Comparison of ENCODE assay signal across 17 cellular contexts in the genomic region with DNA sequence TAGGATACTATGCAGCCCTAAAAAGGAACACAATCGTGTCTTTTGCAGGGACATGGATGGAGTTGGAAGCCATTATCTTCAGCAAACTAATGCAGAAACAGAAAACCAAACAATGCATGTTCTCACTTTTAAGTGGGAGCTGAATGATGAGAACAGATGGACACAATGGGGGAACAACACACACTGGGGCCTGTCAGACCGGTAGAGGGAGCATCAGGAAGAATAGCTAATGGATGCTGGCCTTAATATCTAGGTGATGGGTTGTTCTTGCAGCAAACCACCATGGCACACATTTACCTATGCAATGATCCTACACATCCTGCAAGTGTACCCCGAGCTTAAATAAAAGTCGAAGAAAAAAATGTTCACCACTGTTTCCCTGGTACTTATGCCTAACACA. TPM values are rescaled to one million over a fixed set of nuclear protein-coding genes. Genes with fewer than 3 reads are reported as not detected.
A peak's percentile ranks its signal among the peaks of the same experiment; 100 is the strongest.
DNase-seq lines count a peak whose midpoint lies in the region; TF ChIP-seq lines count a peak whose summit lies in the region.
"Had no signal": no experiment of that assay in that cellular context is flagged by ENCODE, and none has a peak within 500 bp of the region (broad histone marks: within the 10 kb centered on the region; RNA-seq: fewer than 3 reads in every experiment).

No MANE protein-coding gene starts in this region.

- no peak overlapping the region for H3K18ac ChIP-seq in mesendoderm (ENCODE audit: low read length)

- H3K79me1 ChIP-seq in mesendoderm (ENCODE audit: low read length) = no peaks in the 10 kb centered on the region

- peak; percentile 6 for TF ChIP-seq CTCF in GM06990 (IDR thresholded peaks at IDR 0.05; ENCODE audit: insufficient read depth, low read length, poor library complexity, severe bottlenecking)
- peak; percentile 20 for TF ChIP-seq CTCF in cardiac fibroblast (IDR thresholded peaks at IDR 0.05; ENCODE audit: low read depth, low read length)

- DNase-seq in GM06990 (ENCODE audit: extremely low read depth, insufficient read length) (no peak), NCI-H524 (lab: John Stamatoyannopoulos, UW) (peak; percentile 71 to 75), cardiac fibroblast (ENCODE audit: low read depth in 2 of 2) (peak in 1 of 2 donors; percentile 5), mesendoderm (peak; percentile 44), GM03348 (ENCODE audit: low spot score) (no peak), foreskin melanocyte (no peak)
- no peak for DNase-seq in T-helper 2 cell treated with Interferon-gamma antibody and Interleukin-4, amounts not matched to agents 5 μg/mL and 100 μg/mL, for 36 hours (ENCODE audit: low spot score)
- DNase-seq: activated CD4-positive, alpha-beta memory T cell treated with anti-CD3 and anti-CD28 coated beads for 36 hours; gastrocnemius medialis; GF-D8; left cardiac atrium; NCI-H1694 treated with DMSO at 0.1 percent for 48 hours; stimulated activated CD4-positive, alpha-beta T cell treated with anti-CD3 and anti-CD28 coated beads, Interleukin-4, amount 100 ng/mL, for 24 hours; upper lobe of right lung had no signal

- no peak overlapping the region for H3K4me2 ChIP-seq in mesendoderm (ENCODE audit: low read length)
- H3K4me2 ChIP-seq: smooth muscle cell had no signal

- H4K8ac ChIP-seq in mesendoderm (ENCODE audit: low read depth, low read length) = no peak overlapping the region

- H2BK15ac ChIP-seq in mesendoderm (replicated peaks; ENCODE audit: low read depth) = no peak overlapping the region

- no CpG with 5 or more reads among the region's 4 CpGs for WGBS in mesendoderm (ENCODE audit: extremely low coverage, insufficient coverage, low lambda C conversion rate)

- H3K4me1 ChIP-seq in mesendoderm (ENCODE audit: control insufficient read depth, low read depth, low read length) = no peaks in the 10 kb centered on the region
- H3K4me1 ChIP-seq: gastrocnemius medialis, upper lobe of right lung had no signal

- H3K9me3 Mint-ChIP-seq in T-helper 2 cell treated with Interferon-gamma antibody and Interleukin-4, amounts not matched to agents 5 μg/mL and 100 μg/mL, for 36 hours = peaks cover 4% of the 10 kb centered on the region
- H3K9me3 Mint-ChIP-seq: nephron had no signal

- no peak overlapping the region for H3K4me3 ChIP-seq in GM06990 (replicated peaks; ENCODE audit: low read depth, low read length)
- H3K4me3 ChIP-seq in cardiac fibroblast (replicated peaks in 1 of 2; ENCODE audit: low read depth in 2 of 2, low read length in 2 of 2) = no peak overlapping the region
- H3K4me3 ChIP-seq in mesendoderm (ENCODE audit: low read length) = no peak overlapping the region
- H3K4me3 ChIP-seq: gastrocnemius medialis, smooth muscle cell, upper lobe of right lung had no signal

- H3K56ac ChIP-seq in mesendoderm (ENCODE audit: low read length) = no peak overlapping the region

- H3K9ac ChIP-seq in mesendoderm (ENCODE audit: low read length) = no peak overlapping the region

- H2AK5ac ChIP-seq in mesendoderm (ENCODE audit: low read length) = no peak overlapping the region

- H3K27ac ChIP-seq in mesendoderm (ENCODE audit: low read depth, low read length) = no peak overlapping the region
- H3K27ac ChIP-seq: gastrocnemius medialis, upper lobe of right lung had no signal

- H3K4ac ChIP-seq in mesendoderm (ENCODE audit: low read depth, low read length) = no peak overlapping the region

- H3K36me3 Mint-ChIP-seq in T-helper 2 cell treated with Interferon-gamma antibody and Interleukin-4, amounts not matched to agents 5 μg/mL and 100 μg/mL, for 36 hours (ENCODE audit: low read depth) = peaks cover 26% of the 10 kb centered on the region

- H3K23ac ChIP-seq in mesendoderm (ENCODE audit: low read length) = no peak overlapping the region

- H3K27ac Mint-ChIP-seq in T-helper 2 cell treated with Interferon-gamma antibody and Interleukin-4, amounts not matched to agents 5 μg/mL and 100 μg/mL, for 36 hours = no peak overlapping the region
- H3K27ac Mint-ChIP-seq: activated CD4-positive, alpha-beta memory T cell treated with anti-CD3 and anti-CD28 coated beads for 36 hours; B cell; nephron had no signal

- no peak overlapping the region for H2BK5ac ChIP-seq in mesendoderm (ENCODE audit: low read length)

- no peaks in the 10 kb centered on the region for H3K27me3 Mint-ChIP-seq in T-helper 2 cell treated with Interferon-gamma antibody and Interleukin-4, amounts not matched to agents 5 μg/mL and 100 μg/mL, for 36 hours (ENCODE audit: low read depth)
- H3K27me3 Mint-ChIP-seq: activated CD4-positive, alpha-beta memory T cell treated with anti-CD3 and anti-CD28 coated beads for 36 hours; B cell had no signal

- H3K4me3 Mint-ChIP-seq in T-helper 2 cell treated with Interferon-gamma antibody and Interleukin-4, amounts not matched to agents 5 μg/mL and 100 μg/mL, for 36 hours = no peak overlapping the region
- H3K4me3 Mint-ChIP-seq: activated CD4-positive, alpha-beta memory T cell treated with anti-CD3 and anti-CD28 coated beads for 36 hours; B cell; nephron had no signal

- H3K79me2 ChIP-seq in mesendoderm (ENCODE audit: control insufficient read depth, insufficient read depth, low read length) = no peaks in the 10 kb centered on the region

- no peak overlapping the region for H4K5ac ChIP-seq in mesendoderm (ENCODE audit: low read length)

- H3K27me3 ChIP-seq in GM06990 (replicated peaks; ENCODE audit: control insufficient read depth, insufficient read depth, low read length) (no peaks in the 10 kb centered on the region), mesendoderm (ENCODE audit: insufficient read depth, low read length, poor library complexity) (no peaks in the 10 kb centered on the region)
- H3K27me3 ChIP-seq: gastrocnemius medialis, upper lobe of right lung had no signal

- no peak overlapping the region for H2BK120ac ChIP-seq in mesendoderm (ENCODE audit: low read depth, low read length)

- peaks cover 5% of the 10 kb centered on the region for H3K4me1 Mint-ChIP-seq in T-helper 2 cell treated with Interferon-gamma antibody and Interleukin-4, amounts not matched to agents 5 μg/mL and 100 μg/mL, for 36 hours (ENCODE audit: low read depth)
- H3K4me1 Mint-ChIP-seq: nephron had no signal

- H3K36me3 ChIP-seq in GM06990 (ENCODE audit: control insufficient read depth, insufficient read depth, low read length) (no peaks in the 10 kb centered on the region; the same call in none of the 2 replicates), mesendoderm (ENCODE audit: control insufficient read depth, insufficient read depth, low read length) (no peaks in the 10 kb centered on the region)

RNA-seq across cellular contexts. Expression of gene SENP7, which starts 17.5 kb away (rescaled TPM):
- 3.7 TPM for polyA plus RNA-seq in mesendoderm (2013, experiment 1 of 2)
- polyA plus RNA-seq in mesendoderm (2013, experiment 2 of 2) = 3.6 TPM

Comparison
In these comparisons a context has a peak if more than half of its experiments do, and no peak if none do; other contexts are left out.
1. DNase-seq: peak in NCI-H524 (2 of 2) and mesendoderm (single experiment); none in GM06990 (single experiment), GM03348 (single experiment), T-helper 2 cell treated with Interferon-gamma antibody and Interleukin-4, amounts not matched to agents 5 μg/mL and 100 μg/mL, for 36 hours (single experiment) and foreskin melanocyte (single experiment).